12 cellular contexts compared by ENCODE assay signal in the genomic region with DNA sequence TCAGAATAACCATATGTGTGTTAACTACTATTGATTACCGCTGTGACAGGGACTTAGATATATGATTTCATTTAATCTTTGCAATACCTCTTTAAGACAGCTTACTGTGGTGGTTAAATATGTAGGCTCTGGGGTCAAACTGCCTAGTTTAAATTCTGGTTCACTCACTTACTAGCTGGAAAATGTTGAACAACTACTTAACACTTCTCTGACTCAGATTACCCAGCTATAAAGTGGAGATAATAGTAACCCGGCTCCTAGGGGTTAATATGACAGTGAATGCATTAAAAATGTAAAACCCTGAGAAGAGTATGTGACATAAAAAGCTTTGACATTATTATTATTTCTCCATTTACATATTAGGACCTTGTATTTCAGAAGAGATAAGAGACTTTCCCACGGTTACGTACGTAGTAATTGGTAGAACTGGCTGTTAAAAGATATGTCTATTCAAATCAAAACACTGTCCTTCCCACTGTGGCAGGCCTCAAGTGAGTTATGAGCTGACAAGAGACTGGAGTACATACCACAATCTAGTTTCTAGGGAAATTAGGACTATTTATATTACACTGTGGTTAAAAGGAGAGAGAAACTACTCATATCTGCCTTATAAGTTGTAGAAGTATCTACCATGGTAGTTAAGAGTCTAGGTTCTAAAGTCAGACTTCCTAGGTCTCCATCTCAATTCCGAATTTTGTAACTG. TPM values are rescaled to one million over a fixed set of nuclear protein-coding genes. Genes with fewer than 3 reads are reported as not detected.
DNase-seq lines count a peak whose midpoint lies in the region; ATAC-seq, FAIRE-seq and TF ChIP-seq lines count a peak whose summit lies in the region.
"Had no signal": no experiment of that assay in that cellular context is flagged by ENCODE, and none has a peak within 500 bp of the region (broad histone marks: within the 10 kb centered on the region; RNA-seq: fewer than 3 reads in every experiment).

No MANE protein-coding gene starts in this region.

- no peak for TF ChIP-seq CTCF in natural killer cell (IDR thresholded peaks at IDR 0.05)

- H3K27me3 ChIP-seq in H7 (ENCODE audit: control insufficient read depth, insufficient read depth, low read length) = peaks cover 11% of the 10 kb centered on the region
- H3K27me3 ChIP-seq: thyroid gland had no signal

- H3K4me3 Mint-ChIP-seq in activated naive CD8-positive, alpha-beta T cell treated with anti-CD3 and anti-CD28 coated beads for 36 hours = no peak overlapping the region
- H3K4me3 Mint-ChIP-seq in natural killer cell = no peak overlapping the region

- no peak for FAIRE-seq in frontal cortex (lab: Jason Lieb, UNC)

- peaks cover 36% of the 10 kb centered on the region for H3K27me3 Mint-ChIP-seq in activated naive CD8-positive, alpha-beta T cell treated with anti-CD3 and anti-CD28 coated beads for 36 hours
- peaks cover 11 to 24% of the 10 kb centered on the region in 2 donors for H3K27me3 Mint-ChIP-seq in natural killer cell (ENCODE audit: low read depth in 2 of 2)

- no peak overlapping the region for H3K27ac Mint-ChIP-seq in activated naive CD8-positive, alpha-beta T cell treated with anti-CD3 and anti-CD28 coated beads for 36 hours
- H3K27ac Mint-ChIP-seq in natural killer cell = no peak overlapping the region

- H3K4me3 ChIP-seq in H7 (ENCODE audit: insufficient read depth, low read depth, low read length) = no peak overlapping the region
- H3K4me3 ChIP-seq: lower lobe of right lung, skin epidermis, thyroid gland had no signal

- H3K4me1 Mint-ChIP-seq in activated naive CD8-positive, alpha-beta T cell treated with anti-CD3 and anti-CD28 coated beads for 36 hours = peaks cover 19% of the 10 kb centered on the region
- H3K4me1 Mint-ChIP-seq in natural killer cell = peaks cover 6 to 8% of the 10 kb centered on the region in 2 donors

- no peaks in the 10 kb centered on the region for H3K36me3 ChIP-seq in H7 (replicated peaks; ENCODE audit: control insufficient read depth, insufficient read depth, low read length)
- H3K36me3 ChIP-seq: lower lobe of right lung, thyroid gland had no signal

- intact Hi-C loops in natural killer cell (cut with micrococcal nuclease) = no loop called here

- ATAC-seq in GM18511 (IDR thresholded peaks at IDR 0.05; ENCODE audit: unreplicated experiment) (peak; percentile 67), GM19455 (IDR thresholded peaks at IDR 0.05; ENCODE audit: unreplicated experiment) (peak; percentile 66), HG02981 (IDR thresholded peaks at IDR 0.05; ENCODE audit: unreplicated experiment) (peak; percentile 70), natural killer cell (no peak)
- ATAC-seq: lower lobe of right lung had no signal

- H3K9me3 Mint-ChIP-seq in activated naive CD8-positive, alpha-beta T cell treated with anti-CD3 and anti-CD28 coated beads for 36 hours = no peaks in the 10 kb centered on the region
- H3K9me3 Mint-ChIP-seq in natural killer cell = no peaks in the 10 kb centered on the region

- no peaks in the 10 kb centered on the region for H3K36me3 Mint-ChIP-seq in activated naive CD8-positive, alpha-beta T cell treated with anti-CD3 and anti-CD28 coated beads for 36 hours
- H3K36me3 Mint-ChIP-seq in natural killer cell = no peaks in the 10 kb centered on the region

- peak; percentile 15 for DNase-seq in activated naive CD8-positive, alpha-beta T cell treated with anti-CD3 and anti-CD28 coated beads for 36 hours
- DNase-seq in natural killer cell = no peak
- DNase-seq in EL = no peak
- no peak for DNase-seq in frontal cortex (ENCODE audit: low spot score in 2 of 2)
- no peak for DNase-seq in H7
- DNase-seq: amygdala, lower lobe of right lung, thyroid gland had no signal

RNA-seq across cellular contexts. Expression of gene PLCB1, which starts 4.4 kb away (rescaled TPM):
- total RNA-seq in activated naive CD8-positive, alpha-beta T cell treated with anti-CD3 and anti-CD28 coated beads for 36 hours = 1 to 10 TPM; 2.2 to 2.8 TPM
- total RNA-seq in natural killer cell (10 to 100 TPM; 48.7 to 66.2 (median 57.7) TPM), frontal cortex (48.9 TPM)
- 5.8 and 13.3 TPM in 2 replicates for total RNA-seq in H7 (2014; rRNA removed; shearing (Covaris generic))

Comparison
In these comparisons a context has a peak if more than half of its experiments do, and no peak if none do; other contexts are left out.
1. ATAC-seq: peak in GM18511 (single experiment), GM19455 (single experiment) and HG02981 (single experiment); none in natural killer cell (0 of 3).